ENCODE assay signal across 8 cellular contexts in genomic region chr1:234610061-234610581, GRCh38. TPM values are rescaled to one million over a fixed set of nuclear protein-coding genes. Genes with fewer than 3 reads are reported as not detected.
DNase-seq lines count a peak whose midpoint lies in the region; ATAC-seq and TF ChIP-seq lines count a peak whose summit lies in the region.

Gene IRF2BP2 (minus strand): TSS chr1:234610178. CDS start chr1:234609494, 684 bp downstream.

- peaks cover 33% of the 10 kb centered on the region for H3K36me3 Mint-ChIP-seq in activated CD4-positive, alpha-beta T cell treated with anti-CD3 and anti-CD28 coated beads, Interleukin-2, amount 10 ng/mL, durations not matched to agents 7 days and 5 days (ENCODE audit: low read depth)
- peaks cover 42% of the 10 kb centered on the region for H3K36me3 Mint-ChIP-seq in dendritic cell treated with granulocyte-macrophage colony-stimulating factor and Interleukin-4, amounts not matched to agents 40 ng/mL and 50 ng/mL, for 4 days (ENCODE audit: low read depth)

- H3K4me3 Mint-ChIP-seq in activated CD4-positive, alpha-beta T cell treated with anti-CD3 and anti-CD28 coated beads, Interleukin-2, amount 10 ng/mL, durations not matched to agents 7 days and 5 days, result peak within 1 kb of the TSS; percentile 80
- peak within 1 kb of the TSS; percentile 96 for H3K4me3 Mint-ChIP-seq in dendritic cell treated with granulocyte-macrophage colony-stimulating factor and Interleukin-4, amounts not matched to agents 40 ng/mL and 50 ng/mL, for 4 days

- no peaks in the 10 kb centered on the region for H3K9me3 ChIP-seq in left lung

- H3K27me3 ChIP-seq in left lung, result no peaks in the 10 kb centered on the region

- H3K27ac ChIP-seq in left lung, result peak within 1 kb of the TSS; percentile 99 to 100

- H3K27me3 Mint-ChIP-seq in activated CD4-positive, alpha-beta T cell treated with anti-CD3 and anti-CD28 coated beads, Interleukin-2, amount 10 ng/mL, durations not matched to agents 7 days and 5 days, result no peaks in the 10 kb centered on the region
- no peaks in the 10 kb centered on the region for H3K27me3 Mint-ChIP-seq in dendritic cell treated with granulocyte-macrophage colony-stimulating factor and Interleukin-4, amounts not matched to agents 40 ng/mL and 50 ng/mL, for 4 days

- ATAC-seq in HG03097 (IDR thresholded peaks at IDR 0.05; ENCODE audit: low FRiP score, unreplicated experiment), result peak; percentile 11
- ATAC-seq in left lung, result peak; percentile 43
- no peak for ATAC-seq in HG02970 (IDR thresholded peaks at IDR 0.05; ENCODE audit: low FRiP score, unreplicated experiment)

- CTCF ChIA-PET in activated CD4-positive, alpha-beta T cell treated with anti-CD3 and anti-CD28 coated beads, Interleukin-2, amount 10 ng/mL, durations not matched to agents 7 days and 5 days (lab: Charles Lee), result interaction anchor here (1.2 to 1.7 kb wide), 4 partner anchors 12 to 413 kb away, joined by 3 to 4 read pairs (median 3); no protein-coding TSS in a partner anchor

- no peaks in the 10 kb centered on the region for H3K9me3 Mint-ChIP-seq in activated CD4-positive, alpha-beta T cell treated with anti-CD3 and anti-CD28 coated beads, Interleukin-2, amount 10 ng/mL, durations not matched to agents 7 days and 5 days
- H3K9me3 Mint-ChIP-seq in dendritic cell treated with granulocyte-macrophage colony-stimulating factor and Interleukin-4, amounts not matched to agents 40 ng/mL and 50 ng/mL, for 4 days, result no peaks in the 10 kb centered on the region

- peak; percentile 94 for DNase-seq in GM12865 (ENCODE audit: low read depth)
- DNase-seq in NCI-H510A treated with DMSO at 0.1 percent for 48 hours (lab: John Stamatoyannopoulos, UW), result peak; percentile 82
- DNase-seq in activated CD4-positive, alpha-beta T cell treated with anti-CD3 and anti-CD28 coated beads, Interleukin-2, amount 10 ng/mL, durations not matched to agents 7 days and 5 days, result peak; percentile 81
- peak; percentile 88 to 95 for DNase-seq in left lung
- DNase-seq in stimulated activated CD4-positive, alpha-beta T cell treated with anti-CD3 and anti-CD28 coated beads, Interleukin-2, amount 100 ng/mL, for 4 hours (ENCODE audit: low read depth), result peak; percentile 74

- POLR2A ChIA-PET in activated CD4-positive, alpha-beta T cell treated with anti-CD3 and anti-CD28 coated beads, Interleukin-2, amount 10 ng/mL, durations not matched to agents 7 days and 5 days (lab: Charles Lee), result interaction anchor here (0.7 to 1.9 kb wide), 2 partner anchors 114 to 121 kb away, joined by 4 to 7 read pairs; no protein-coding TSS in a partner anchor

- H3K4me3 ChIP-seq in GM12865 (ENCODE audit: low read depth, low read length), result peak within 1 kb of the TSS; percentile 88
- peak within 1 kb of the TSS; percentile 68 to 82 for H3K4me3 ChIP-seq in left lung

- peak within 1 kb of the TSS; percentile 99 for H3K27ac Mint-ChIP-seq in activated CD4-positive, alpha-beta T cell treated with anti-CD3 and anti-CD28 coated beads, Interleukin-2, amount 10 ng/mL, durations not matched to agents 7 days and 5 days
- peak within 1 kb of the TSS; percentile 100 for H3K27ac Mint-ChIP-seq in dendritic cell treated with granulocyte-macrophage colony-stimulating factor and Interleukin-4, amounts not matched to agents 40 ng/mL and 50 ng/mL, for 4 days

- TF ChIP-seq CTCF in GM12865 (IDR thresholded peaks at IDR 0.05; ENCODE audit: insufficient read depth, low read depth, low read length, missing control alignments), result no peak
- TF ChIP-seq CTCF in left lung (IDR thresholded peaks at IDR 0.05), result no peak

- H3K4me1 ChIP-seq in left lung, result peaks cover 12 to 67% of the 10 kb centered on the region in 2 donors

- peaks cover 0 to 17% of the 10 kb centered on the region in 2 donors for H3K36me3 ChIP-seq in left lung

- H3K4me1 Mint-ChIP-seq in activated CD4-positive, alpha-beta T cell treated with anti-CD3 and anti-CD28 coated beads, Interleukin-2, amount 10 ng/mL, durations not matched to agents 7 days and 5 days, result peaks cover 44% of the 10 kb centered on the region
- peaks cover 38% of the 10 kb centered on the region for H3K4me1 Mint-ChIP-seq in dendritic cell treated with granulocyte-macrophage colony-stimulating factor and Interleukin-4, amounts not matched to agents 40 ng/mL and 50 ng/mL, for 4 days (ENCODE audit: low read depth)

- intact Hi-C loops in dendritic cell treated with granulocyte-macrophage colony-stimulating factor and Interleukin-4, amounts not matched to agents 40 ng/mL and 50 ng/mL, for 4 days (cut with micrococcal nuclease), result loop anchor here (1.0 to 5.0 kb wide), 2 partner anchors 347 to 369 kb away; no protein-coding TSS in a partner anchor
- intact Hi-C loops in left lung (cut with DNase I), result loop anchor here in 1 of 2 donors (5.0 kb wide), 2 partner anchors 112 to 472 kb away; no protein-coding TSS in a partner anchor

RNA-seq across cellular contexts. Expression of gene IRF2BP2, which starts in this region (rescaled TPM):
- 10 to 100 TPM; 83.0 to 95.0 TPM for total RNA-seq in activated CD4-positive, alpha-beta T cell treated with anti-CD3 and anti-CD28 coated beads, Interleukin-2, amount 10 ng/mL, durations not matched to agents 7 days and 5 days
- 100 to 1,000 TPM; 114 to 135 TPM for total RNA-seq in left lung
